Comparison of ENCODE assay signal across 8 cellular contexts in the genomic region with DNA sequence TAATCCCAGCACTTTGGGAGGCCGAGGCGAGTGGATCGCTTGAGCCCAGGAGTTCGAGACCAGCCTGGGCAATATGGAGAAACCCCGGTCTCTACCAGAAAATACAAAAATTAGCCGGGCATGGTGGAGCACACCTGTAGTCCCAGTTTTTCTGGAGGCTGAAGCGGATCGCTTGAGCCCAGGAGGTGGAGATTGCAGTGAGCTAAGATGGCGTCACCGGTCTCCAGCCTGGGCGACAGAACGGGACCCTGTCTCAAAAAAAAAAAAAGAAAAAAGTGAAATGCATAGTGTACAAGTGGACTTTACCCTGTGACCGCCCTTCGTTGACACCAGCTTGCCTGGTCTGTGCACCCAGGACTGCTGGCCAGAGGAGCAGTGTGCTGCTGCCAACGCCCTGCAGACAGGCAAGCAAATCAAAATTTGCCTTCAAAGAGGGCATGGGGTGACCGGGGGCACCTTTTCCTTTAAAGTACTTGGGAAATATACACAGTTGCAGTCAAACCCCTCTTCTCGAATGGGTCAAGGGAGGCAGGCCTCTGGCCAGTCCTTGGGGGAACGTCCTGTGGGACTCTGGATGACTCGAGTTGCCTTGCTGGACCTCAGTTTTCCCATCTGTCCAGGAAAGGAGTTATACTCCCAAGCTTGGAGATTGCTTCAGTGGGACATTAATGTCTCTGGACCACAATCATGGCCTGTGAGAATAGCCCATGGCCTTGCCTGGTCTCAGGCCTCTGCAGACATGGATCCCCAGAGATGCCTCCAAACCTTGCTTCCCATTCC. TPM values are rescaled to one million over a fixed set of nuclear protein-coding genes. Genes with fewer than 3 reads are reported as not detected.
DNase-seq lines count a peak whose midpoint lies in the region; ATAC-seq, FAIRE-seq and TF ChIP-seq lines count a peak whose summit lies in the region.

No MANE protein-coding gene starts in this region.

- in situ Hi-C loops in K562 (cut with MboI), result loop anchor here (10.0 kb wide), 1 partner anchor 213 kb away; a partner anchor contains a TSS

- H3K27ac Mint-ChIP-seq in stimulated activated naive CD8-positive, alpha-beta T cell treated with anti-CD3 and anti-CD28 coated beads, Interleukin-15, Interleukin-2, amounts not matched to agents 100 ng/mL and 50 ng/mL, for 24 hours, result no peak overlapping the region

- no peaks in the 10 kb centered on the region for H3K9me3 ChIP-seq in K562 (replicated peaks; ENCODE audit: control insufficient read depth, insufficient read depth, low read depth, low read length)

- no peak for TF ChIP-seq POLR2A in K562 (conservative IDR thresholded peaks at IDR 0.05)

- POLR2A ChIA-PET in K562 (lab: Yijun Ruan, JAX), result interaction anchor here (0.6 to 1.4 kb wide), 2 partner anchors 42 to 98 kb away, joined by 3 to 4 read pairs; no protein-coding TSS in a partner anchor

- 2% methylated on average over 15 of the region's 19 CpGs for WGBS in K562 (ENCODE audit: insufficient coverage, low coverage, missing lambda C conversion rate)
- no CpG with 5 or more reads among the region's 19 CpGs for WGBS in mesendoderm (ENCODE audit: extremely low coverage, insufficient coverage, low lambda C conversion rate)

- ATAC-seq in stimulated activated naive CD8-positive, alpha-beta T cell treated with anti-CD3 and anti-CD28 coated beads, Interleukin-15, Interleukin-2, amounts not matched to agents 100 U/mL and 50 U/mL, for 24 hours, result no peak
- ATAC-seq in K562, result peak; percentile 42
- no peak for ATAC-seq in GM21367 (IDR thresholded peaks at IDR 0.05; ENCODE audit: unreplicated experiment)

- no peak for TF ChIP-seq CTCF in K562 (IDR thresholded peaks at IDR 0.05 in 2 of 3, conservative IDR thresholded peaks at IDR 0.05 in 1 of 3; ENCODE audit: insufficient read depth in 2 of 3, low read depth in 1 of 3, low read length in 3 of 3)

- H3K36me3 ChIP-seq in K562 (ENCODE audit: control insufficient read depth, insufficient read depth, low read length) (peaks cover 39% of the 10 kb centered on the region), mesendoderm (ENCODE audit: control insufficient read depth, insufficient read depth, low read length) (no peaks in the 10 kb centered on the region)

- no peak overlapping the region for H3K4ac ChIP-seq in mesendoderm (ENCODE audit: low read depth, low read length)

- no peak overlapping the region for H2BK120ac ChIP-seq in mesendoderm (ENCODE audit: low read depth, low read length)

- DNase-seq in stimulated activated naive CD8-positive, alpha-beta T cell treated with anti-CD3 and anti-CD28 coated beads, Interleukin-15, Interleukin-2, amounts not matched to agents 100 U/mL and 50 U/mL, for 24 hours, result no peak
- no peak for DNase-seq in K562 (ENCODE audit: extremely low read depth in 1 of 4, low spot score in 3 of 4)
- DNase-seq in mesendoderm, result no peak
- no peak for DNase-seq in mesenteric fat pad (ENCODE audit: low spot score)
- no peak for DNase-seq in NK-92 (lab: John Stamatoyannopoulos, UW; ENCODE audit: unreplicated experiment)
- no peak for DNase-seq in kidney glomerular epithelial cell (lab: John Stamatoyannopoulos, UW)

- no peak overlapping the region for H3K18ac ChIP-seq in mesendoderm (ENCODE audit: low read length)

- H3K4me2 ChIP-seq in K562 (ENCODE audit: insufficient read depth, low read length) (peak overlapping the region; percentile 88), mesendoderm (ENCODE audit: low read length) (peak overlapping the region; percentile 92)

- CTCF ChIA-PET in K562 (lab: Yijun Ruan, JAX; ENCODE audit: low intra/inter-chr PET ratio), result interaction anchor here (0.6 kb wide), 1 partner anchor 93 kb away, joined by 7 read pairs; no protein-coding TSS in a partner anchor

- no peaks in the 10 kb centered on the region for H4K20me1 ChIP-seq in K562 (replicated peaks; ENCODE audit: control insufficient read depth, insufficient read depth, low read length)

- no peaks in the 10 kb centered on the region for H3K9me1 ChIP-seq in K562 (ENCODE audit: control insufficient read depth, insufficient read depth, low read length)

- H3K4me3 ChIP-seq in K562 (peak overlapping the region; percentile 98), mesendoderm (ENCODE audit: low read length) (no peak overlapping the region)

- no peaks in the 10 kb centered on the region for H3K27me3 ChIP-seq in K562 (ENCODE audit: control insufficient read depth in 2 of 2, insufficient read depth in 2 of 2, low read length in 2 of 2)
- H3K27me3 ChIP-seq in mesendoderm (ENCODE audit: insufficient read depth, low read length, poor library complexity), result no peaks in the 10 kb centered on the region

- peak overlapping the region; percentile 97 for H2AFZ ChIP-seq in K562 (ENCODE audit: low read depth, low read length)

- TSS peak; percentile 43 for BruUV-seq in K562 (replicated peaks; lab: Mats Ljungman, UMichigan)

- peaks cover 18 to 27% of the 10 kb centered on the region in 2 experiments; a peak in 4 of 5 replicates for H3K4me1 ChIP-seq in K562 (replicated peaks in 1 of 2; ENCODE audit: control insufficient read depth in 2 of 2, insufficient read depth in 2 of 2, low read length in 2 of 2)
- no peaks in the 10 kb centered on the region for H3K4me1 ChIP-seq in mesendoderm (ENCODE audit: control insufficient read depth, low read depth, low read length)

- H3K4me1 Mint-ChIP-seq in stimulated activated naive CD8-positive, alpha-beta T cell treated with anti-CD3 and anti-CD28 coated beads, Interleukin-15, Interleukin-2, amounts not matched to agents 100 ng/mL and 50 ng/mL, for 24 hours (ENCODE audit: low read depth), result no peaks in the 10 kb centered on the region

- H3K4me3 Mint-ChIP-seq in stimulated activated naive CD8-positive, alpha-beta T cell treated with anti-CD3 and anti-CD28 coated beads, Interleukin-15, Interleukin-2, amounts not matched to agents 100 ng/mL and 50 ng/mL, for 24 hours, result peak overlapping the region; percentile 75

- peaks cover 9% of the 10 kb centered on the region for H3K36me3 Mint-ChIP-seq in stimulated activated naive CD8-positive, alpha-beta T cell treated with anti-CD3 and anti-CD28 coated beads, Interleukin-15, Interleukin-2, amounts not matched to agents 100 ng/mL and 50 ng/mL, for 24 hours (ENCODE audit: low read depth)

- intact Hi-C loops in K562 (cut with micrococcal nuclease), result loop anchor here (2.0 to 5.0 kb wide), 4 partner anchors 105 to 230 kb away; a partner anchor contains a TSS

- H3K23ac ChIP-seq in mesendoderm (ENCODE audit: low read length), result no peak overlapping the region

- H3K9ac ChIP-seq in K562 (ENCODE audit: insufficient read depth in 1 of 2, low read depth in 2 of 2, low read length in 2 of 2) (peak overlapping the region; percentile 91 to 99), mesendoderm (ENCODE audit: low read length) (peak overlapping the region; percentile 84)

- no peak overlapping the region for H2BK15ac ChIP-seq in mesendoderm (replicated peaks; ENCODE audit: low read depth)

- no peak overlapping the region for H2BK5ac ChIP-seq in mesendoderm (ENCODE audit: low read length)

- peaks cover 8% of the 10 kb centered on the region for H3K27me3 Mint-ChIP-seq in stimulated activated naive CD8-positive, alpha-beta T cell treated with anti-CD3 and anti-CD28 coated beads, Interleukin-15, Interleukin-2, amounts not matched to agents 100 ng/mL and 50 ng/mL, for 24 hours

- H3K79me2 ChIP-seq in K562 (ENCODE audit: control insufficient read depth, insufficient read depth, low read length) (peaks cover 59% of the 10 kb centered on the region), mesendoderm (ENCODE audit: control insufficient read depth, insufficient read depth, low read length) (no peaks in the 10 kb centered on the region)

- peak overlapping the region; percentile 94 for H3K56ac ChIP-seq in mesendoderm (ENCODE audit: low read length)

- no peak overlapping the region for H4K5ac ChIP-seq in mesendoderm (ENCODE audit: low read length)

- no peak overlapping the region for H2AK5ac ChIP-seq in mesendoderm (ENCODE audit: low read length)

- peak overlapping the region; percentile 89 for H3K27ac ChIP-seq in K562 (ENCODE audit: extremely low read depth, low read depth, low read length)
- H3K27ac ChIP-seq in mesendoderm (ENCODE audit: low read depth, low read length), result no peak overlapping the region

- H4K8ac ChIP-seq in mesendoderm (ENCODE audit: low read depth, low read length), result no peak overlapping the region

- H3K79me1 ChIP-seq in mesendoderm (ENCODE audit: low read length), result no peaks in the 10 kb centered on the region

- TF ChIP-seq EP300 in K562 (IDR thresholded peaks at IDR 0.05; ENCODE audit: low read length), result no peak

- TF ChIP-seq RAD21 in K562 (CRISPR knock-in tag; conservative IDR thresholded peaks at IDR 0.05 in 1 of 2, IDR thresholded peaks at IDR 0.05 in 1 of 2), result no peak

- H3K9me3 Mint-ChIP-seq in stimulated activated naive CD8-positive, alpha-beta T cell treated with anti-CD3 and anti-CD28 coated beads, Interleukin-15, Interleukin-2, amounts not matched to agents 100 ng/mL and 50 ng/mL, for 24 hours, result no peaks in the 10 kb centered on the region

- FAIRE-seq in K562 (lab: Jason Lieb, UNC), result no peak

TF ChIP-seq in K562, 482 proteins besides CTCF, POLR2A, EP300 and RAD21 (continues in another document):
- TF ChIP-seq ZBTB1 (CRISPR knock-in tag; IDR thresholded peaks at IDR 0.05; ENCODE audit: borderline replicate concordance, low read depth), result 0 out of 2 replicates have a peak, but pooled peaks have one; percentile 30
- no peak for TF ChIP-seq TEAD2 (tag; IDR thresholded peaks at IDR 0.05)
- TF ChIP-seq RBBP5 (IDR thresholded peaks at IDR 0.05; ENCODE audit: borderline replicate concordance, insufficient read depth, low read length, poor library complexity, severe bottlenecking), result no peak
- peak; percentile 9; the same call in 1 of the 2 replicates for TF ChIP-seq ATF7 (IDR thresholded peaks at IDR 0.05)

RNA-seq across cellular contexts. Expression of a gene that starts 1.0 kb away (rescaled TPM):
- 148 and 195 TPM in 2 replicates for total RNA-seq in K562 (2011; cell fraction: chromatin; rRNA removed; ENCODE audit: low replicate concordance)
- total RNA-seq in K562 (2011; cell fraction: nucleolus; rRNA removed), result 85.0 and 125 TPM in 2 replicates
- 115 and 137 TPM in 2 replicates for total RNA-seq in K562 (2011; cell fraction: nucleoplasm; rRNA removed)
- total RNA-seq in K562 (2014; rRNA removed) (10.6 and 17.3 TPM in 2 replicates), K562 (2014; rRNA removed; fragmentation: Illumina TruSeq; extraction: Trizol) (10.6 and 13.2 TPM in 2 replicates), K562 (2015; rRNA removed; fragmentation: Illumina TruSeq; extraction: Trizol) (12.5 and 14.6 TPM in 2 replicates), K562 (2021) (19.5 and 20.2 TPM in 2 replicates), mesenteric fat pad (5.2 TPM)
- polyA plus RNA-seq in K562 (2011; rRNA removed) (12.7 and 15.1 TPM in 2 replicates), K562 (2014; fragmentation: Illumina TruSeq; extraction: Trizol) (15.5 and 17.0 TPM in 2 replicates), K562 (2014; fragmentation: Nextera tagmentation; extraction: Ambion mirVana) (1 to 10 TPM; 4.0 to 6.1 TPM), K562 (2014; rRNA removed) (12.5 and 12.8 TPM in 2 replicates)
- polyA plus RNA-seq in K562 (2011; cell fraction: cytosol; rRNA removed), result 9.9 and 11.6 TPM in 2 replicates
- polyA plus RNA-seq in K562 (2011; cell fraction: nucleus; rRNA removed), result 40.1 and 59.5 TPM in 2 replicates
- 11.7 and 15.5 TPM in 2 replicates for polyA plus RNA-seq in K562 (2012)
- 26.1 and 33.6 TPM in 2 replicates for polyA minus RNA-seq in K562 (2011; rRNA and poly(A)+ RNA removed)
- polyA minus RNA-seq in K562 (2011; cell fraction: cytosol; rRNA and poly(A)+ RNA removed), result 9.7 and 11.9 TPM in 2 replicates
- polyA minus RNA-seq in K562 (2011; cell fraction: nucleus; rRNA and poly(A)+ RNA removed), result 43.8 and 54.1 TPM in 2 replicates
- polyA plus RNA-seq in mesendoderm (2013, experiment 1 of 2), result 1.6 TPM
- 2.0 TPM for polyA plus RNA-seq in mesendoderm (2013, experiment 2 of 2)
